ENCODE assay signal across 21 cellular contexts in the genomic region with DNA sequence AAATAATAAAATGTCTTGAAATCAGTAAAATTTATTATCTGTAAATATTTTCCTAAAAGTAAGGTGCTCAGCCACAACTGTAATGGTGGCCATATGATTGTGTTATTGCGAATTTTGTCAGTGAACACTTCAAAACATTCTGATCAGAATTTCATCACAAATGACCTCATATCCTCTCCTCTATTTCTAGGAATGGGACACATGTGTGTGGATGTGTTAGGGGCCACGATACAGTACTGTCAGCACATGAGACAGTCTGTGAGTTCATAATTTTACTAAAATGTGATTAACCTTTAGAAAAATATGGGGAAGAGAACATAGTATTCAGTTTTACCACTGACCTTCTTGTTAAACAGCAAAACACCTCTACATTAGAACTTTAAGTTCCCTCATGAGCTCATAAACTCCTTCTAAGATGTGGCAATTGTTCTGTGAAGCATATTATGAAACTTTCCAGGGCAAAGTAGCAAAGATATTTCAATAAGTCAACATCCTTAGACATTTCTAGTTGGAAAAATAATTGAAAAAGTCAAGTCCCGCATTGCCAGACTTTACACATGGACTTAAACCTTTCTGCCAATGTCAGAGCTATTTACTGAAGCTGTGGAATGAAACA.
"Had no signal": no experiment of that assay in that cellular context is flagged by ENCODE, and none has a peak within 500 bp of the region (broad histone marks: within the 10 kb centered on the region; RNA-seq: fewer than 3 reads in every experiment).

No MANE protein-coding gene starts in this region.

- ATAC-seq: activated CD4-positive, alpha-beta T cell treated with anti-CD3 and anti-CD28 coated beads for 36 hours; heart right ventricle; left ventricle myocardium superior; WTC11 had no signal

- H3K4me1 ChIP-seq: transverse colon, uterus had no signal

- H3K4me3 ChIP-seq: esophagus muscularis mucosa, heart right ventricle, skin epidermis, transverse colon, uterus had no signal

- H3K9me3 ChIP-seq: esophagus muscularis mucosa, heart right ventricle, transverse colon, uterus had no signal

- H3K36me3 ChIP-seq: brain microvascular endothelial cell, esophagus muscularis mucosa, heart right ventricle, transverse colon, uterus had no signal

- H3K27me3 ChIP-seq: brain microvascular endothelial cell, esophagus muscularis mucosa, heart right ventricle, transverse colon, uterus had no signal

- DNase-seq: activated CD4-positive, alpha-beta memory T cell treated with anti-CD3 and anti-CD28 coated beads for 36 hours; activated CD4-positive, alpha-beta T cell treated with anti-CD3 and anti-CD28 coated beads for 36 hours; activated naive CD4-positive, alpha-beta T cell treated with anti-CD3 and anti-CD28 coated beads for 36 hours; aorta; brain microvascular endothelial cell; effector memory CD4-positive, alpha-beta T cell; heart right ventricle; immature natural killer cell; left ventricle myocardium superior; nephron progenitor cell; nucleus accumbens; posterior cingulate gyrus; retina; stimulated activated CD4-positive, alpha-beta T cell treated with anti-CD3 and anti-CD28 coated beads, Interleukin-15, amount 100 ng/mL, for 24 hours; stimulated activated CD4-positive, alpha-beta T cell treated with anti-CD3 and anti-CD28 coated beads, Interleukin-2, amount 100 ng/mL, for 48 hours; SW 1271; transverse colon; uterus had no signal

- H3K27ac ChIP-seq: brain microvascular endothelial cell, heart right ventricle, skin epidermis, transverse colon, uterus had no signal
